Comparison of ENCODE assay signal across 20 cellular contexts in the genomic region with DNA sequence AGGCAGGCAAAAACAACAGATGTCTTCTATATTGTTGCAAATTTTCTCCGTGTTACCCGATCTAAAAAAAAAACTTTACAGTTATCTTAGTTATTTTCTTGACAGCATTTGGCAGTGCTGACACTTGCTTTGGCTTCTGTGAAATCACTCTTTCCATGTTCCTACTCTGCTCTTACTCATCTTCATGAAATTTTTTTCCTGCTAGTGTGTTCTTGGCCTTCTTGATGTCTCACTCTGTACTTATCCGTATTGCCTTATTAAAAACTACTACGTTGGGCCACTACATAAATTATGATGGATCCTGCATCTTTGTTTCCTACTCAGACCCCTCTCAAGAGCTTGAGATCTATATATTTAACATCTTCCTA.
DNase-seq lines count a peak whose midpoint lies in the region; ATAC-seq lines count a peak whose summit lies in the region.
"Had no signal": no experiment of that assay in that cellular context is flagged by ENCODE, and none has a peak within 500 bp of the region (broad histone marks: within the 10 kb centered on the region; RNA-seq: fewer than 3 reads in every experiment).

No MANE protein-coding gene starts in this region.

- no peaks in the 10 kb centered on the region for H3K9me3 Mint-ChIP-seq in activated CD4-positive, alpha-beta T cell treated with anti-CD3 and anti-CD28 coated beads for 36 hours (ENCODE audit: low read depth)
- H3K9me3 Mint-ChIP-seq in activated CD8-positive, alpha-beta T cell treated with anti-CD3 and anti-CD28 coated beads, Interleukin-2, amount 10 ng/mL, durations not matched to agents 7 days and 5 days (ENCODE audit: insufficient read depth): peaks cover 8% of the 10 kb centered on the region
- H3K9me3 Mint-ChIP-seq in effector memory CD8-positive, alpha-beta T cell: no peaks in the 10 kb centered on the region
- H3K9me3 Mint-ChIP-seq in stimulated activated naive CD8-positive, alpha-beta T cell treated with anti-CD3 and anti-CD28 coated beads, Interleukin-15, amount 100 ng/mL, for 72 hours: peaks cover 0 to 4% of the 10 kb centered on the region in 2 donors
- H3K9me3 Mint-ChIP-seq: nephron progenitor cell had no signal

- CTCF ChIA-PET in activated CD4-positive, alpha-beta T cell treated with anti-CD3 and anti-CD28 coated beads for 36 hours (lab: Charles Lee): interaction anchor here (1.4 kb wide), 1 partner anchor 136 kb away, joined by 4 read pairs; no protein-coding TSS in a partner anchor
- CTCF ChIA-PET in activated CD8-positive, alpha-beta T cell treated with anti-CD3 and anti-CD28 coated beads, Interleukin-2, amount 10 ng/mL, durations not matched to agents 7 days and 5 days (lab: Charles Lee): interaction anchor here (1.0 to 1.5 kb wide), 3 partner anchors 48 to 136 kb away, joined by 3 to 5 read pairs (median 3); no protein-coding TSS in a partner anchor

- peak; percentile 35 for ATAC-seq in activated CD4-positive, alpha-beta T cell treated with anti-CD3 and anti-CD28 coated beads for 36 hours
- ATAC-seq in activated CD8-positive, alpha-beta T cell treated with anti-CD3 and anti-CD28 coated beads, Interleukin-2, amount 10 ng/mL, durations not matched to agents 7 days and 5 days: no peak
- ATAC-seq in effector memory CD8-positive, alpha-beta T cell (replicated peaks): no peak
- ATAC-seq in stimulated activated naive CD8-positive, alpha-beta T cell treated with anti-CD3 and anti-CD28 coated beads, Interleukin-15, amount 100 ng/mL, for 72 hours: no peak
- ATAC-seq in HG02678 (IDR thresholded peaks at IDR 0.05; ENCODE audit: unreplicated experiment): no peak
- ATAC-seq: left colon, upper lobe of right lung had no signal

- H3K27me3 Mint-ChIP-seq in activated CD4-positive, alpha-beta T cell treated with anti-CD3 and anti-CD28 coated beads for 36 hours: peaks cover 17% of the 10 kb centered on the region
- peaks cover 3% of the 10 kb centered on the region for H3K27me3 Mint-ChIP-seq in activated CD8-positive, alpha-beta T cell treated with anti-CD3 and anti-CD28 coated beads, Interleukin-2, amount 10 ng/mL, durations not matched to agents 7 days and 5 days (ENCODE audit: low read depth)
- no peaks in the 10 kb centered on the region for H3K27me3 Mint-ChIP-seq in effector memory CD8-positive, alpha-beta T cell
- H3K27me3 Mint-ChIP-seq in stimulated activated naive CD8-positive, alpha-beta T cell treated with anti-CD3 and anti-CD28 coated beads, Interleukin-15, amount 100 ng/mL, for 72 hours: no peaks in the 10 kb centered on the region
- H3K27me3 Mint-ChIP-seq: progenitor cell of endocrine pancreas had no signal

- peaks cover 2% of the 10 kb centered on the region for H3K36me3 Mint-ChIP-seq in activated CD4-positive, alpha-beta T cell treated with anti-CD3 and anti-CD28 coated beads for 36 hours (ENCODE audit: low read depth)
- H3K36me3 Mint-ChIP-seq in activated CD8-positive, alpha-beta T cell treated with anti-CD3 and anti-CD28 coated beads, Interleukin-2, amount 10 ng/mL, durations not matched to agents 7 days and 5 days (ENCODE audit: low read depth): peaks cover 51% of the 10 kb centered on the region
- peaks cover 17% of the 10 kb centered on the region for H3K36me3 Mint-ChIP-seq in effector memory CD8-positive, alpha-beta T cell (ENCODE audit: insufficient read depth)

- intact Hi-C loops in activated CD4-positive, alpha-beta T cell treated with anti-CD3 and anti-CD28 coated beads for 36 hours (cut with DNase I, micrococcal nuclease): loop anchor here (1.0 to 5.0 kb wide), 4 partner anchors 18 to 285 kb away; a partner anchor contains a TSS

- H3K4me1 Mint-ChIP-seq in activated CD4-positive, alpha-beta T cell treated with anti-CD3 and anti-CD28 coated beads for 36 hours: peaks cover 44% of the 10 kb centered on the region
- H3K4me1 Mint-ChIP-seq in activated CD8-positive, alpha-beta T cell treated with anti-CD3 and anti-CD28 coated beads, Interleukin-2, amount 10 ng/mL, durations not matched to agents 7 days and 5 days (ENCODE audit: low read depth): peaks cover 54% of the 10 kb centered on the region
- H3K4me1 Mint-ChIP-seq in effector memory CD8-positive, alpha-beta T cell (ENCODE audit: low read depth in 2 of 2): peaks cover 13 to 18% of the 10 kb centered on the region in 2 donors
- H3K4me1 Mint-ChIP-seq in stimulated activated naive CD8-positive, alpha-beta T cell treated with anti-CD3 and anti-CD28 coated beads, Interleukin-15, amount 100 ng/mL, for 72 hours: peaks cover 47% of the 10 kb centered on the region
- H3K4me1 Mint-ChIP-seq: nephron progenitor cell had no signal

- no peak overlapping the region for H3K27ac Mint-ChIP-seq in activated CD4-positive, alpha-beta T cell treated with anti-CD3 and anti-CD28 coated beads for 36 hours
- peak overlapping the region; percentile 33 for H3K27ac Mint-ChIP-seq in activated CD8-positive, alpha-beta T cell treated with anti-CD3 and anti-CD28 coated beads, Interleukin-2, amount 10 ng/mL, durations not matched to agents 7 days and 5 days
- peak overlapping the region; percentile 2 to 5 for H3K27ac Mint-ChIP-seq in effector memory CD8-positive, alpha-beta T cell
- no peak overlapping the region for H3K27ac Mint-ChIP-seq in stimulated activated naive CD8-positive, alpha-beta T cell treated with anti-CD3 and anti-CD28 coated beads, Interleukin-15, amount 100 ng/mL, for 72 hours
- H3K27ac Mint-ChIP-seq: activated CD4-positive, alpha-beta T cell treated with anti-CD3 and anti-CD28 coated beads, Interleukin-2, amount 10 ng/mL, durations not matched to agents 7 days and 5 days; nephron progenitor cell; progenitor cell of endocrine pancreas had no signal

- POLR2A ChIA-PET in activated CD4-positive, alpha-beta T cell treated with anti-CD3 and anti-CD28 coated beads for 36 hours (lab: Charles Lee): no interaction called here
- POLR2A ChIA-PET in activated CD8-positive, alpha-beta T cell treated with anti-CD3 and anti-CD28 coated beads, Interleukin-2, amount 10 ng/mL, durations not matched to agents 7 days and 5 days (lab: Charles Lee): no interaction called here

- no peak for DNase-seq in activated CD4-positive, alpha-beta T cell treated with anti-CD3 and anti-CD28 coated beads for 36 hours
- no peak for DNase-seq in activated CD4-positive, alpha-beta T cell treated with anti-CD3 and anti-CD28 coated beads, Interleukin-2, amount 50 U/mL, for 4 hours
- DNase-seq in activated CD8-positive, alpha-beta T cell treated with anti-CD3 and anti-CD28 coated beads, Interleukin-2, amount 10 ng/mL, durations not matched to agents 7 days and 5 days: no peak
- no peak for DNase-seq in effector memory CD8-positive, alpha-beta T cell
- no peak for DNase-seq in stimulated activated naive CD8-positive, alpha-beta T cell treated with anti-CD3 and anti-CD28 coated beads, Interleukin-15, amount 100 ng/mL, for 72 hours
- DNase-seq in NCI-H510A (lab: John Stamatoyannopoulos, UW) (no peak), NCI-H1092 treated with DMSO at 0.1 percent for 48 hours (lab: John Stamatoyannopoulos, UW) (no peak)
- DNase-seq: 8988T; activated CD4-positive, alpha-beta T cell treated with anti-CD3 and anti-CD28 coated beads, Interleukin-2, amount 10 ng/mL, durations not matched to agents 7 days and 5 days; activated naive CD4-positive, alpha-beta T cell treated with anti-CD3 and anti-CD28 coated beads, Interleukin-2, amount 50 U/mL, for 16 hours; C1 segment of cervical spinal cord; dermis blood vessel endothelial cell; KBM-7; left colon; NCI-H2029 treated with DMSO at 0.1 percent for 48 hours; NCI-H446 treated with DMSO at 0.1 percent for 48 hours; nephron progenitor cell; upper lobe of right lung had no signal

- H3K4me3 Mint-ChIP-seq in activated CD4-positive, alpha-beta T cell treated with anti-CD3 and anti-CD28 coated beads for 36 hours: no peak overlapping the region
- H3K4me3 Mint-ChIP-seq in activated CD8-positive, alpha-beta T cell treated with anti-CD3 and anti-CD28 coated beads, Interleukin-2, amount 10 ng/mL, durations not matched to agents 7 days and 5 days: no peak overlapping the region
- peak overlapping the region in 1 of 2 donors; percentile 13 for H3K4me3 Mint-ChIP-seq in effector memory CD8-positive, alpha-beta T cell
- H3K4me3 Mint-ChIP-seq in stimulated activated naive CD8-positive, alpha-beta T cell treated with anti-CD3 and anti-CD28 coated beads, Interleukin-15, amount 100 ng/mL, for 72 hours: peak overlapping the region; percentile 14 to 21
- H3K4me3 Mint-ChIP-seq: activated CD4-positive, alpha-beta T cell treated with anti-CD3 and anti-CD28 coated beads, Interleukin-2, amount 10 ng/mL, durations not matched to agents 7 days and 5 days; nephron progenitor cell had no signal

Comparison
In these comparisons a context has a peak if more than half of its experiments do, and no peak if none do; other contexts are left out.
1. H3K27ac Mint-ChIP-seq: peak in activated CD8-positive, alpha-beta T cell treated with anti-CD3 and anti-CD28 coated beads, Interleukin-2, amount 10 ng/mL, durations not matched to agents 7 days and 5 days (single experiment) and effector memory CD8-positive, alpha-beta T cell (2 of 2); none in activated CD4-positive, alpha-beta T cell treated with anti-CD3 and anti-CD28 coated beads for 36 hours (single experiment) and stimulated activated naive CD8-positive, alpha-beta T cell treated with anti-CD3 and anti-CD28 coated beads, Interleukin-15, amount 100 ng/mL, for 72 hours (0 of 2).
2. H3K4me3 Mint-ChIP-seq: peak in stimulated activated naive CD8-positive, alpha-beta T cell treated with anti-CD3 and anti-CD28 coated beads, Interleukin-15, amount 100 ng/mL, for 72 hours (2 of 2); none in activated CD4-positive, alpha-beta T cell treated with anti-CD3 and anti-CD28 coated beads for 36 hours (single experiment) and activated CD8-positive, alpha-beta T cell treated with anti-CD3 and anti-CD28 coated beads, Interleukin-2, amount 10 ng/mL, durations not matched to agents 7 days and 5 days (single experiment).